In the genomic region with DNA sequence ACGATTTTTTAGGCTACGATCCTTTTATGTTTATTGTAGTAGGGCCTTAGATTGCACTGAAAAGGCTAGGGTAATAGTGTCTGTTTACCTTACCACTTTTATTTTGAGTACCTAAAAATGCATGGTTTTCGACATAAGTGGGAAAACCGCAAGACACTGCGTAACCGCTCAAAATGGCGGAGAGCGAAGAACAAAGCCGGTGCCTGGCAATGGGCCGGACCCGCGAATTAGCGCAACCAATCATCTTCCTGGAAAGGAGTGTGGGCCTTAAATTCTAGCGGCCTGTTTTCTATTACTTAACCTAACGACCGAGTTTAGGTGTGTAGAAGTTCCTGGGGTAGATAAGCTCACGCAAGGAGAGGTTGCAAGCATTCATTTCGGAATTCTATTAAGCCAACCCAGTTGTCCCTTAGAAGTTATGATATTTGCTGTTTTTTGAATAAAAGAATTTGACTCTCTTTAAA, we compare ENCODE assay signal across 8 cellular contexts.
DNase-seq lines count a peak whose midpoint lies in the region; ATAC-seq lines count a peak whose summit lies in the region.

No MANE protein-coding gene starts in this region.

- no peaks in the 10 kb centered on the region for H3K27me3 ChIP-seq in effector memory CD4-positive, alpha-beta T cell (replicated peaks; ENCODE audit: control insufficient read depth, insufficient read depth, low read length, poor library complexity, severe bottlenecking)

- peak overlapping the region; percentile 55 for H3K4me3 ChIP-seq in effector memory CD4-positive, alpha-beta T cell (ENCODE audit: insufficient read depth, low read depth, low read length, poor library complexity, severe bottlenecking)

- DNase-seq in NCI-H526 (lab: John Stamatoyannopoulos, UW) (peak; percentile 77 to 90), lung microvascular endothelial cell (ENCODE audit: low read depth in 2 of 2) (peak; percentile 93)
- DNase-seq in activated CD4-positive, alpha-beta T cell treated with anti-CD3 and anti-CD28 coated beads, Interleukin-2, amount 50 U/mL, for 4 hours: peak; percentile 73 to 75
- peak; percentile 67 to 75 (median 67) for DNase-seq in effector memory CD4-positive, alpha-beta T cell
- DNase-seq in stimulated activated CD8-positive, alpha-beta memory T cell treated with anti-CD3 and anti-CD28 coated beads, Interleukin-2, amount 100 ng/mL, for 1 hour (ENCODE audit: low read depth in 2 of 2): peak; percentile 66 to 71

- peak overlapping the region; percentile 88 for H3K27ac ChIP-seq in effector memory CD4-positive, alpha-beta T cell (ENCODE audit: insufficient read depth, low read length, poor library complexity, severe bottlenecking)

- peaks cover 15% of the 10 kb centered on the region for H3K4me1 ChIP-seq in effector memory CD4-positive, alpha-beta T cell (ENCODE audit: control insufficient read depth, insufficient read depth, low read length, poor library complexity, severe bottlenecking)

- no peaks in the 10 kb centered on the region for H3K9me3 ChIP-seq in effector memory CD4-positive, alpha-beta T cell (ENCODE audit: control insufficient read depth, low read length)

- ATAC-seq in GM18511 (IDR thresholded peaks at IDR 0.05; ENCODE audit: unreplicated experiment) (peak; percentile 57), HG03342 (IDR thresholded peaks at IDR 0.05; ENCODE audit: unreplicated experiment) (peak; percentile 41), HG03469 (IDR thresholded peaks at IDR 0.05; ENCODE audit: unreplicated experiment) (no peak)

- H3K36me3 ChIP-seq in effector memory CD4-positive, alpha-beta T cell (ENCODE audit: control insufficient read depth, insufficient read depth, low read length): no peaks in the 10 kb centered on the region
